Comparison of ENCODE assay signal across 9 cellular contexts in the genomic region with DNA sequence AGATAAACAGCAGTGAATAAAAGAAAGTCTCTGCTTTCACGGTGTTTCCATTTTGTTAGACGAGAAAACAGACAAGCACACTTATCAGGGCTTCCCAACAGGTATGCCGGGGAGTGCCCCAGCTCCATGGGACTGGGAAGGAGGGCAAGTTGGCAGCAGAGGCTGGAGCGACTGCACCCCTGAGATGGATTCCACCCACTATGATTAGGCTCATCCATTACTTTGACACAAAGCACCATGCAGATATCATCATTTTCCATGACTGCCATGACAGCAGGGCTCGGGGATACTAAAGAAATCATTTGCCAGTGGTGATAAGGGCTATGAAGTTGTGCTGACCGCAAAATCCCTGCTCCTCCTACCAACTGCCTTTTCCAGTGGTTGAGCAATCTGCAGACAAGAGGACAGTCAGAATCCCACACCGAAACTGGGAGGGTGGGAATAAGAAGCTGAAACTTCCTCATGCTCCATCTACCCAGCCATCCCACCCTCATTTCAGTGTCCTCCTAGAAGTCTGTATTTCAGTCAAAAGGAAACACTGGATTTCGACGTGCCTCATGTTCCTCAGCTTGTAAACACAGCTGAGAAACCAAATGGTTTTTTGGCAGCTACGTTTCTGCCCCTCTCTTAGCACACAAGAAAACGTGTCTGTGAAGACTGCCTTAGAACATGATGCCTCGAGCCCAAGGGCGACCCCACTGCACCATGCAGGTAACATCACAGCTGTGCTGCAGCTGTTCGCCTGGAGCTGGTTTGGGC. TPM values are rescaled to one million over a fixed set of nuclear protein-coding genes. Genes with fewer than 3 reads are reported as not detected.
DNase-seq lines count a peak whose midpoint lies in the region; ATAC-seq and TF ChIP-seq lines count a peak whose summit lies in the region.
"Had no signal": no experiment of that assay in that cellular context is flagged by ENCODE, and none has a peak within 500 bp of the region (broad histone marks: within the 10 kb centered on the region; RNA-seq: fewer than 3 reads in every experiment).

No MANE protein-coding gene starts in this region.

- peaks cover 5% of the 10 kb centered on the region for H3K9me3 Mint-ChIP-seq in endodermal cell

- intact Hi-C loops in mucosa of descending colon (cut with DNase I, micrococcal nuclease): no loop called here

- no peaks in the 10 kb centered on the region for H3K27me3 Mint-ChIP-seq in endodermal cell (ENCODE audit: insufficient read depth)
- H3K27me3 Mint-ChIP-seq: activated CD8-positive, alpha-beta T cell treated with anti-CD3 and anti-CD28 coated beads for 36 hours had no signal

- peaks cover 23% of the 10 kb centered on the region for H3K36me3 Mint-ChIP-seq in endodermal cell (ENCODE audit: low read depth)

- H3K4me3 ChIP-seq in MM.1S (ENCODE audit: low read length) (peak overlapping the region; percentile 22; the same call in 1 of the 2 replicates), endodermal cell (ENCODE audit: low read length) (no peak overlapping the region), mucosa of descending colon (no peak overlapping the region), upper lobe of left lung (no peak overlapping the region)

- H3K4me1 ChIP-seq in MM.1S (ENCODE audit: low read length) (peaks cover 94% of the 10 kb centered on the region), endodermal cell (ENCODE audit: control insufficient read depth, insufficient read depth, low read length) (no peaks in the 10 kb centered on the region), mucosa of descending colon (ENCODE audit: low read depth) (peaks cover 12% of the 10 kb centered on the region), upper lobe of left lung (peaks cover 32 to 64% (median 55%) of the 10 kb centered on the region in 4 donors)

- H3K79me2 ChIP-seq in MM.1S (ENCODE audit: low read length): peaks cover 97% of the 10 kb centered on the region

- H3K36me3 ChIP-seq in MM.1S (replicated peaks; ENCODE audit: insufficient read depth, low read length) (peaks cover 10% of the 10 kb centered on the region), endodermal cell (ENCODE audit: control insufficient read depth, insufficient read depth, low read length) (peaks cover 34% of the 10 kb centered on the region), mucosa of descending colon (ENCODE audit: low read depth) (no peaks in the 10 kb centered on the region), upper lobe of left lung (no peaks in the 10 kb centered on the region)

- DNase-seq in MM.1S: no peak
- no peak for DNase-seq in endodermal cell
- no peak for DNase-seq in mucosa of descending colon
- no peak for DNase-seq in upper lobe of left lung
- DNase-seq in caudate nucleus (lab: John Stamatoyannopoulos, UW): no peak
- DNase-seq in SHP77 (lab: John Stamatoyannopoulos, UW): no peak
- no peak for DNase-seq in HPDE6-E6E7 (ENCODE audit: extremely low spot score)
- DNase-seq: activated CD8-positive, alpha-beta T cell treated with anti-CD3 and anti-CD28 coated beads for 36 hours; effector memory CD4-positive, alpha-beta T cell had no signal

- peaks cover 67% of the 10 kb centered on the region for H3F3A ChIP-seq in MM.1S (ENCODE audit: insufficient read depth, low read length)

- TF ChIP-seq CTCF in MM.1S (IDR thresholded peaks at IDR 0.05; ENCODE audit: low read length): no peak
- no peak for TF ChIP-seq CTCF in endodermal cell (conservative IDR thresholded peaks at IDR 0.05)
- no peak for TF ChIP-seq CTCF in mucosa of descending colon (IDR thresholded peaks at IDR 0.05)
- TF ChIP-seq CTCF in upper lobe of left lung (IDR thresholded peaks at IDR 0.05): no peak

- peak overlapping the region; percentile 19 for H3K27ac Mint-ChIP-seq in endodermal cell
- H3K27ac Mint-ChIP-seq: activated CD8-positive, alpha-beta T cell treated with anti-CD3 and anti-CD28 coated beads for 36 hours had no signal

- no peaks in the 10 kb centered on the region for H4K20me1 ChIP-seq in MM.1S (ENCODE audit: insufficient read depth, low read length)

- H3K27ac ChIP-seq in MM.1S (ENCODE audit: low read length) (peak overlapping the region; percentile 80), endodermal cell (ENCODE audit: low read depth, low read length) (no peak overlapping the region), upper lobe of left lung (peak overlapping the region; percentile 3 to 63 (median 52)), caudate nucleus (ENCODE audit: low read depth, low read length) (no peak overlapping the region)

- no peaks in the 10 kb centered on the region for H3K27me3 ChIP-seq in MM.1S (replicated peaks; ENCODE audit: insufficient read depth, low read length)
- H3K27me3 ChIP-seq in endodermal cell (ENCODE audit: control insufficient read depth, insufficient read depth, low read length, poor library complexity, severe bottlenecking): no peaks in the 10 kb centered on the region
- no peaks in the 10 kb centered on the region for H3K27me3 ChIP-seq in upper lobe of left lung

- H3K4me1 Mint-ChIP-seq in endodermal cell: peaks cover 36% of the 10 kb centered on the region

- no peak for TF ChIP-seq POLR2A in upper lobe of left lung (IDR thresholded peaks at IDR 0.05)

- peak overlapping the region; percentile 53 for H3K4me2 ChIP-seq in MM.1S (ENCODE audit: low read depth, low read length)

- no peak overlapping the region for H2AFZ ChIP-seq in MM.1S (ENCODE audit: low read length)

- H3K9ac ChIP-seq in MM.1S (ENCODE audit: low read length): peak overlapping the region; percentile 20
- no peak overlapping the region for H3K9ac ChIP-seq in endodermal cell (ENCODE audit: extremely low read depth, low read length, poor library complexity, severe bottlenecking)

- no peak overlapping the region for H3K4me3 Mint-ChIP-seq in endodermal cell
- H3K4me3 Mint-ChIP-seq: activated CD8-positive, alpha-beta T cell treated with anti-CD3 and anti-CD28 coated beads for 36 hours had no signal

- H3K9me2 ChIP-seq in MM.1S (replicated peaks; ENCODE audit: insufficient read depth, low read length): no peaks in the 10 kb centered on the region

- ATAC-seq in mucosa of descending colon (peak; percentile 27), upper lobe of left lung (ENCODE audit: low FRiP score in 2 of 2) (peak; percentile 41 to 78)
- ATAC-seq: activated CD8-positive, alpha-beta T cell treated with anti-CD3 and anti-CD28 coated beads for 36 hours had no signal

- TF ChIP-seq EP300 in upper lobe of left lung (IDR thresholded peaks at IDR 0.05): no peak

- H3K9me3 ChIP-seq in MM.1S (replicated peaks; ENCODE audit: insufficient read depth, low read length) (no peaks in the 10 kb centered on the region), endodermal cell (ENCODE audit: control insufficient read depth, low read length) (peaks cover 14% of the 10 kb centered on the region), mucosa of descending colon (no peaks in the 10 kb centered on the region), upper lobe of left lung (no peaks in the 10 kb centered on the region)

- WGBS in endodermal cell (ENCODE audit: insufficient coverage in 1 of 2, insufficient read length in 1 of 2), 2 experiments: 92 to 94% methylated on average over 10 to 14 of the region's 14 CpGs
- WGBS in upper lobe of left lung, 2 donors: 52 to 68% methylated on average over 13 to 14 of the region's 14 CpGs

RNA-seq across cellular contexts. Expression of a gene that starts 15.5 kb away (rescaled TPM):
- total RNA-seq in endodermal cell (10 to 100 TPM; 48.2 to 80.2 TPM), mucosa of descending colon (10 to 100 TPM; 15.8 to 54.3 (median 40.6) TPM), upper lobe of left lung (10 to 100 TPM; 26.9 to 73.5 (median 34.2) TPM)
- 28.1 TPM for polyA plus RNA-seq in endodermal cell (2013, experiment 1 of 2)
- polyA plus RNA-seq in endodermal cell (2013, experiment 2 of 2): 28.2 TPM

Comparison
In these comparisons a context has a peak if more than half of its experiments do, and no peak if none do; other contexts are left out.
1. H3K27ac ChIP-seq: peak in MM.1S (single experiment) and upper lobe of left lung (4 of 4); none in endodermal cell (single experiment) and caudate nucleus (single experiment).